In genomic region chr13:52726258-52726657, GRCh38 we compare ENCODE assay signal across 1 cellular context.
TF ChIP-seq lines count a peak whose summit lies in the region.

No MANE protein-coding gene starts in this region.

TF ChIP-seq in GM12878, 131 proteins besides CTCF, POLR2A, EP300 and RAD21:
- TF ChIP-seq E4F1 (IDR thresholded peaks at IDR 0.05; ENCODE audit: borderline replicate concordance, partially characterized antibody), result no peak
- TF ChIP-seq ASH2L (IDR thresholded peaks at IDR 0.05; ENCODE audit: borderline replicate concordance, low read depth), result no peak
- TF ChIP-seq ZNF687 (IDR thresholded peaks at IDR 0.05), result peak; percentile 71; the same call in 1 of the 2 replicates
- no peak for TF ChIP-seq MYC (IDR thresholded peaks at IDR 0.05; ENCODE audit: insufficient read depth, insufficient read length, insufficient replicate concordance, low read length, severe bottlenecking)
- no peak for TF ChIP-seq BHLHE40 (IDR thresholded peaks at IDR 0.05; ENCODE audit: borderline replicate concordance in 1 of 2, low read depth in 2 of 2, low read length in 1 of 2)
- no peak for TF ChIP-seq NFXL1 (IDR thresholded peaks at IDR 0.05; ENCODE audit: borderline replicate concordance)
- no peak for TF ChIP-seq HSF1 (IDR thresholded peaks at IDR 0.05; ENCODE audit: low read depth, low read length)
- no peak for TF ChIP-seq CHD4 (IDR thresholded peaks at IDR 0.05)
- TF ChIP-seq NBN (IDR thresholded peaks at IDR 0.05), result peak; percentile 94
- peak; percentile 49; the same call in 1 of the 2 replicates for TF ChIP-seq DPF2 (IDR thresholded peaks at IDR 0.05)
- no peak for TF ChIP-seq JUNB (IDR thresholded peaks at IDR 0.05)
- no peak for TF ChIP-seq HDAC2 (IDR thresholded peaks at IDR 0.05)
- TF ChIP-seq ZNF24 (IDR thresholded peaks at IDR 0.05), result peak; percentile 54; the same call in 1 of the 2 replicates
- 0 out of 2 replicates have a peak, but pooled peaks have one; percentile 40 for TF ChIP-seq GATAD2B (conservative IDR thresholded peaks at IDR 0.05; ENCODE audit: low read depth)
- TF ChIP-seq PBX3 (IDR thresholded peaks at IDR 0.05; ENCODE audit: insufficient replicate concordance, low read depth, low read length), result no peak
- TF ChIP-seq MAX (IDR thresholded peaks at IDR 0.05; ENCODE audit: low read depth, low read length), result no peak
- TF ChIP-seq, protein P1, sequence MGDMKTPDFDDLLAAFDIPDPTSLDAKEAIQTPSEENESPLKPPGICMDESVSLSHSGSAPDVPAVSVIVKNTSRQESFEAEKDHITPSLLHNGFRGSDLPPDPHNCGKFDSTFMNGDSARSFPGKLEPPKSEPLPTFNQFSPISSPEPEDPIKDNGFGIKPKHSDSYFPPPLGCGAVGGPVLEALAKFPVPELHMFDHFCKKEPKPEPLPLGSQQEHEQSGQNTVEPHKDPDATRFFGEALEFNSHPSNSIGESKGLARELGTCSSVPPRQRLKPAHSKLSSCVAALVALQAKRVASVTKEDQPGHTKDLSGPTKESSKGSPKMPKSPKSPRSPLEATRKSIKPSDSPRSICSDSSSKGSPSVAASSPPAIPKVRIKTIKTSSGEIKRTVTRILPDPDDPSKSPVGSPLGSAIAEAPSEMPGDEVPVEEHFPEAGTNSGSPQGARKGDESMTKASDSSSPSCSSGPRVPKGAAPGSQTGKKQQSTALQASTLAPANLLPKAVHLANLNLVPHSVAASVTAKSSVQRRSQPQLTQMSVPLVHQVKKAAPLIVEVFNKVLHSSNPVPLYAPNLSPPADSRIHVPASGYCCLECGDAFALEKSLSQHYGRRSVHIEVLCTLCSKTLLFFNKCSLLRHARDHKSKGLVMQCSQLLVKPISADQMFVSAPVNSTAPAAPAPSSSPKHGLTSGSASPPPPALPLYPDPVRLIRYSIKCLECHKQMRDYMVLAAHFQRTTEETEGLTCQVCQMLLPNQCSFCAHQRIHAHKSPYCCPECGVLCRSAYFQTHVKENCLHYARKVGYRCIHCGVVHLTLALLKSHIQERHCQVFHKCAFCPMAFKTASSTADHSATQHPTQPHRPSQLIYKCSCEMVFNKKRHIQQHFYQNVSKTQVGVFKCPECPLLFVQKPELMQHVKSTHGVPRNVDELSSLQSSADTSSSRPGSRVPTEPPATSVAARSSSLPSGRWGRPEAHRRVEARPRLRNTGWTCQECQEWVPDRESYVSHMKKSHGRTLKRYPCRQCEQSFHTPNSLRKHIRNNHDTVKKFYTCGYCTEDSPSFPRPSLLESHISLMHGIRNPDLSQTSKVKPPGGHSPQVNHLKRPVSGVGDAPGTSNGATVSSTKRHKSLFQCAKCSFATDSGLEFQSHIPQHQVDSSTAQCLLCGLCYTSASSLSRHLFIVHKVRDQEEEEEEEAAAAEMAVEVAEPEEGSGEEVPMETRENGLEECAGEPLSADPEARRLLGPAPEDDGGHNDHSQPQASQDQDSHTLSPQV (IDR thresholded peaks at IDR 0.05), result 0 out of 2 replicates have a peak, but pooled peaks have one; percentile 15
- TF ChIP-seq RUNX3 (IDR thresholded peaks at IDR 0.05; ENCODE audit: low read length), result no peak
- peak; percentile 74 for TF ChIP-seq MTA2 (IDR thresholded peaks at IDR 0.05; ENCODE audit: low read depth)
- no peak for TF ChIP-seq FOS (IDR thresholded peaks at IDR 0.05; ENCODE audit: borderline replicate concordance, extremely low read depth, insufficient read length)
- TF ChIP-seq JUND (IDR thresholded peaks at IDR 0.05; ENCODE audit: low read depth, low read length), result no peak
- TF ChIP-seq ATF7 (IDR thresholded peaks at IDR 0.05; ENCODE audit: low read depth), result peak; percentile 55; the same call in 1 of the 2 replicates
- TF ChIP-seq ZNF384 (IDR thresholded peaks at IDR 0.05; ENCODE audit: borderline replicate concordance, low read depth, low read length), result peak; percentile 82
- peak; percentile 79 for TF ChIP-seq SMAD1 (IDR thresholded peaks at IDR 0.05; ENCODE audit: low read depth, partially characterized antibody)
- TF ChIP-seq SMARCA5 (IDR thresholded peaks at IDR 0.05), result no peak
- no peak for TF ChIP-seq BACH1 (IDR thresholded peaks at IDR 0.05; ENCODE audit: borderline replicate concordance)
- TF ChIP-seq SIX5 (IDR thresholded peaks at IDR 0.05; ENCODE audit: low read depth, low read length, severe bottlenecking), result no peak
- TF ChIP-seq CBFB (IDR thresholded peaks at IDR 0.05; ENCODE audit: low read depth), result no peak
- TF ChIP-seq, protein P2, sequence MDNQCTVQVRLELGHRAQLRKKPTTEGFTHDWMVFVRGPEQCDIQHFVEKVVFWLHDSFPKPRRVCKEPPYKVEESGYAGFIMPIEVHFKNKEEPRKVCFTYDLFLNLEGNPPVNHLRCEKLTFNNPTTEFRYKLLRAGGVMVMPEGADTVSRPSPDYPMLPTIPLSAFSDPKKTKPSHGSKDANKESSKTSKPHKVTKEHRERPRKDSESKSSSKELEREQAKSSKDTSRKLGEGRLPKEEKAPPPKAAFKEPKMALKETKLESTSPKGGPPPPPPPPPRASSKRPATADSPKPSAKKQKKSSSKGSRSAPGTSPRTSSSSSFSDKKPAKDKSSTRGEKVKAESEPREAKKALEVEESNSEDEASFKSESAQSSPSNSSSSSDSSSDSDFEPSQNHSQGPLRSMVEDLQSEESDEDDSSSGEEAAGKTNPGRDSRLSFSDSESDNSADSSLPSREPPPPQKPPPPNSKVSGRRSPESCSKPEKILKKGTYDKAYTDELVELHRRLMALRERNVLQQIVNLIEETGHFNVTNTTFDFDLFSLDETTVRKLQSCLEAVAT (IDR thresholded peaks at IDR 0.05), result peak; percentile 77
- TF ChIP-seq IKZF2 (IDR thresholded peaks at IDR 0.05), result peak; percentile 42 to 45; a peak in 2 of 4 replicates
- TF ChIP-seq EED (IDR thresholded peaks at IDR 0.05; ENCODE audit: low read depth), result no peak
- TF ChIP-seq ZNF207 (IDR thresholded peaks at IDR 0.05; ENCODE audit: borderline replicate concordance), result no peak
- no peak for TF ChIP-seq BRCA1 (IDR thresholded peaks at IDR 0.05; ENCODE audit: low read depth, low read length)
- peak; percentile 95 for TF ChIP-seq MEF2B (IDR thresholded peaks at IDR 0.05; ENCODE audit: partially characterized antibody, poor library complexity, severe bottlenecking)
- no peak for TF ChIP-seq CHD2 (IDR thresholded peaks at IDR 0.05; ENCODE audit: borderline replicate concordance, low read depth, low read length)
- no peak for TF ChIP-seq NRF1 (conservative IDR thresholded peaks at IDR 0.05; ENCODE audit: low read depth, low read length)
- TF ChIP-seq NR2F1 (conservative IDR thresholded peaks at IDR 0.05), result peak; percentile 38; the same call in 1 of the 2 replicates
- 0 out of 2 replicates have a peak, but pooled peaks have one; percentile 17 for TF ChIP-seq YBX1 (IDR thresholded peaks at IDR 0.05)
TF ChIP-seq in GM12878: peak in this region for 15.
